8 cellular contexts compared by ENCODE assay signal in genomic region chr2:28620801-28621171, GRCh38.
A peak's percentile ranks its signal among the peaks of the same experiment; 100 is the strongest.
DNase-seq lines count a peak whose midpoint lies in the region; ATAC-seq and TF ChIP-seq lines count a peak whose summit lies in the region.

No MANE protein-coding gene starts in this region.

- no peaks in the 10 kb centered on the region for H3K9me3 ChIP-seq in KOPT-K1 (ENCODE audit: insufficient read depth, low read length, poor library complexity, severe bottlenecking)
- no peaks in the 10 kb centered on the region for H3K9me3 ChIP-seq in adipocyte (ENCODE audit: control insufficient read depth, low read length)
- H3K9me3 ChIP-seq in liver (ENCODE audit: control insufficient read depth in 4 of 4, low read length in 3 of 4): no peaks in the 10 kb centered on the region

- DNase-seq in adipocyte (ENCODE audit: low read depth) (no peak), nucleus accumbens (lab: John Stamatoyannopoulos, UW) (no peak)
- no peak for DNase-seq in stimulated activated naive CD8-positive, alpha-beta T cell treated with anti-CD3 and anti-CD28 coated beads, Interleukin-15, amount 100 ng/mL, for 72 hours

- H3K4me1 Mint-ChIP-seq in stimulated activated naive CD8-positive, alpha-beta T cell treated with anti-CD3 and anti-CD28 coated beads, Interleukin-15, amount 100 ng/mL, for 72 hours: no peaks in the 10 kb centered on the region

- no peak for TF ChIP-seq CTCF in liver (IDR thresholded peaks at IDR 0.05; ENCODE audit: low read depth, low read length, missing input control)

- 94% methylated on average over 4 of the region's 4 CpGs for WGBS in liver

- H3K4me1 ChIP-seq in adipocyte (ENCODE audit: control insufficient read depth, insufficient read depth, low read length) (peaks cover 28% of the 10 kb centered on the region), liver (ENCODE audit: control insufficient read depth in 4 of 4, insufficient read depth in 4 of 4, low read length in 3 of 4) (peaks cover 0 to 28% (median 19%) of the 10 kb centered on the region in 4 donors)

- no peaks in the 10 kb centered on the region for H3K36me3 ChIP-seq in KOPT-K1 (ENCODE audit: insufficient read depth, low read length)
- H3K36me3 ChIP-seq in adipocyte (ENCODE audit: control insufficient read depth, insufficient read depth, low read length, severe bottlenecking): no peaks in the 10 kb centered on the region
- no peaks in the 10 kb centered on the region for H3K36me3 ChIP-seq in liver (ENCODE audit: control insufficient read depth in 4 of 4, insufficient read depth in 3 of 4, low read depth in 1 of 4, low read length in 3 of 4)

- no peaks in the 10 kb centered on the region for H3K27me3 Mint-ChIP-seq in stimulated activated naive CD8-positive, alpha-beta T cell treated with anti-CD3 and anti-CD28 coated beads, Interleukin-15, amount 100 ng/mL, for 72 hours

- H3K4me3 ChIP-seq in adipocyte (ENCODE audit: low read length) (peak overlapping the region; percentile 31), liver (ENCODE audit: low read depth in 1 of 3, low read length in 3 of 3) (no peak overlapping the region)

- no peaks in the 10 kb centered on the region for H3K9me3 Mint-ChIP-seq in stimulated activated naive CD8-positive, alpha-beta T cell treated with anti-CD3 and anti-CD28 coated beads, Interleukin-15, amount 100 ng/mL, for 72 hours

- peak overlapping the region; percentile 73 to 78 for H3K4me3 Mint-ChIP-seq in stimulated activated naive CD8-positive, alpha-beta T cell treated with anti-CD3 and anti-CD28 coated beads, Interleukin-15, amount 100 ng/mL, for 72 hours

- no peak for TF ChIP-seq RAD21 in liver (IDR thresholded peaks at IDR 0.05)

- ATAC-seq in stimulated activated naive CD8-positive, alpha-beta T cell treated with anti-CD3 and anti-CD28 coated beads, Interleukin-15, amount 100 ng/mL, for 72 hours: no peak
- ATAC-seq in HG02870 (IDR thresholded peaks at IDR 0.05; ENCODE audit: unreplicated experiment): no peak
- ATAC-seq in HG03439 (IDR thresholded peaks at IDR 0.05; ENCODE audit: unreplicated experiment): no peak
- ATAC-seq in GM21723 (IDR thresholded peaks at IDR 0.05; ENCODE audit: unreplicated experiment): no peak

- peak overlapping the region; percentile 56 for H3K27ac ChIP-seq in KOPT-K1 (ENCODE audit: low read depth, low read length, poor library complexity, severe bottlenecking)
- peak overlapping the region; percentile 84 to 85 for H3K27ac ChIP-seq in liver (ENCODE audit: low read depth in 1 of 2, low read length in 2 of 2)

- peak overlapping the region; percentile 43 for H3K9ac ChIP-seq in adipocyte (ENCODE audit: low read length)
- peak overlapping the region; percentile 1 to 39 for H3K9ac ChIP-seq in liver (ENCODE audit: low read depth in 1 of 2, low read length in 2 of 2)

- H3K27me3 ChIP-seq in adipocyte (replicated peaks; ENCODE audit: control insufficient read depth, insufficient read depth, low read length) (no peaks in the 10 kb centered on the region), liver (ENCODE audit: control insufficient read depth in 4 of 4, insufficient read depth in 4 of 4, low read length in 3 of 4) (no peaks in the 10 kb centered on the region)

- peak overlapping the region; percentile 95 to 96 for H3K27ac Mint-ChIP-seq in stimulated activated naive CD8-positive, alpha-beta T cell treated with anti-CD3 and anti-CD28 coated beads, Interleukin-15, amount 100 ng/mL, for 72 hours

TF ChIP-seq in liver, 16 proteins besides CTCF, POLR2A, EP300 and RAD21:
- TF ChIP-seq FOXA2 (IDR thresholded peaks at IDR 0.05) (no peak), JUND (IDR thresholded peaks at IDR 0.05) (no peak), RXRA (IDR thresholded peaks at IDR 0.05) (no peak), FOXA1 (IDR thresholded peaks at IDR 0.05) (no peak), EGR1 (IDR thresholded peaks at IDR 0.05; ENCODE audit: low read depth in 2 of 2) (no peak), GABPA (IDR thresholded peaks at IDR 0.05 in 1 of 2, conservative IDR thresholded peaks at IDR 0.05 in 1 of 2) (no peak)
TF ChIP-seq in liver: peak in this region for 0.
